In genomic region chr22:32474635-32475427, GRCh38 we compare ENCODE assay signal across 1 cellular context.
A peak's percentile ranks its signal among the peaks of the same experiment; 100 is the strongest.
TF ChIP-seq lines count a peak whose summit lies in the region.

Gene FBXO7 (plus strand): TSS chr22:32474811. CDS start chr22:32475003, 192 bp downstream.

TF ChIP-seq in GM12878, 131 proteins besides CTCF, POLR2A, EP300 and RAD21 (continued from another document):
- TF ChIP-seq EGR1 (IDR thresholded peaks at IDR 0.05; ENCODE audit: borderline replicate concordance in 1 of 2, low read depth in 2 of 2, low read length in 2 of 2) (peak in 1 of 2 experiments; percentile 64; a peak in 2 of 3 replicates), ZNF24 (IDR thresholded peaks at IDR 0.05) (no peak), EED (IDR thresholded peaks at IDR 0.05; ENCODE audit: low read depth) (0 out of 2 replicates have a peak, but pooled peaks have one; percentile 25), ASH2L (IDR thresholded peaks at IDR 0.05; ENCODE audit: borderline replicate concordance, low read depth) (0 out of 2 replicates have a peak, but pooled peaks have one; percentile 20), KDM1A (IDR thresholded peaks at IDR 0.05; ENCODE audit: borderline replicate concordance) (no peak), KAT2A (conservative IDR thresholded peaks at IDR 0.05; ENCODE audit: control insufficient read depth, low read depth, low read length) (no peak), MXI1 (IDR thresholded peaks at IDR 0.05; ENCODE audit: low read depth, low read length) (0 out of 2 replicates have a peak, but pooled peaks have one; percentile 45), RBBP5 (conservative IDR thresholded peaks at IDR 0.05) (no peak), DPF2 (IDR thresholded peaks at IDR 0.05) (peak; percentile 73), POLR2AphosphoS2 (IDR thresholded peaks at IDR 0.05; ENCODE audit: low read depth, low read length) (no peak; the same call in 1 of the 2 replicates), NFIC (IDR thresholded peaks at IDR 0.05; ENCODE audit: low read depth, low read length) (no peak), IRF5 (IDR thresholded peaks at IDR 0.05; ENCODE audit: borderline replicate concordance) (no peak), E4F1 (IDR thresholded peaks at IDR 0.05; ENCODE audit: borderline replicate concordance, partially characterized antibody) (peak; percentile 81), SIN3A (IDR thresholded peaks at IDR 0.05; ENCODE audit: low read depth, low read length) (peak; percentile 2; the same call in 1 of the 2 replicates), ZZZ3 (IDR thresholded peaks at IDR 0.05; ENCODE audit: control insufficient read depth, insufficient read length, low read depth) (no peak), BCLAF1 (IDR thresholded peaks at IDR 0.05) (no peak), STAT1 (conservative IDR thresholded peaks at IDR 0.05) (0 out of 2 replicates have a peak, but pooled peaks have one; percentile 32), ZNF207 (IDR thresholded peaks at IDR 0.05; ENCODE audit: borderline replicate concordance) (peak; percentile 42; the same call in 1 of the 2 replicates), LARP7 (IDR thresholded peaks at IDR 0.05) (peak; percentile 82)
